In the genomic region with DNA sequence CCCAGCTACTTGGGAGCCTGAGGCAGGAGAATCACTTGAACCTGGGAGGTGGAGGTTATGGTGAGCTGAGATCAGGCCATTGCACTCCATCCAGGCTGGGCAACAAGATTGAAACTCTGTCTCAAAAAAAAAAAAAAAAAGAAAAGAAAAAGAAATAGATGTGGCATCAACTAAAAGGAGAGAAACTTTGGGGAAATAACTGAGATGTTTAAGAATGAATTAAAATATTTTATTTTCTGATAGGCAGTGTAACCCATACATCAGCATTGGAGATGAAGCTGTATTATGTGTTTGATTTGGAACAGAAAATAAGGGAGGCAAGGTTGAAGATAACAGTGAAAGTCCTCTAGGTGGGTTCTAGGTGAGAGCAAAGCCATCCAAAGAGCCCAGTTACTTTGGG, we compare ENCODE assay signal across 6 cellular contexts.
"Had no signal": no experiment of that assay in that cellular context is flagged by ENCODE, and none has a peak within 500 bp of the region (broad histone marks: within the 10 kb centered on the region; RNA-seq: fewer than 3 reads in every experiment).

No MANE protein-coding gene starts in this region.

- ATAC-seq: HepG2, K562 had no signal

- DNase-seq: IMR-90, KBM-7, KG1 had no signal

- H3K4me3 ChIP-seq: K562 had no signal

- H3K27ac ChIP-seq: HL-60 had no signal
